ENCODE assay signal across 10 cellular contexts in genomic region chr1:201021333-201022177, GRCh38. TPM values are rescaled to one million over a fixed set of nuclear protein-coding genes. Genes with fewer than 3 reads are reported as not detected.
DNase-seq lines count a peak whose midpoint lies in the region; ATAC-seq and TF ChIP-seq lines count a peak whose summit lies in the region.
"Had no signal": no experiment of that assay in that cellular context is flagged by ENCODE, and none has a peak within 500 bp of the region (broad histone marks: within the 10 kb centered on the region; RNA-seq: fewer than 3 reads in every experiment).

No MANE protein-coding gene starts in this region.

- H3K27me3 ChIP-seq in Karpas-422 (ENCODE audit: low read length), result no peaks in the 10 kb centered on the region

- H3K27ac ChIP-seq in caudate nucleus (ENCODE audit: low read depth, low read length) (peak overlapping the region; percentile 8), Karpas-422 (ENCODE audit: low read length) (no peak overlapping the region)
- H3K27ac ChIP-seq: VCaP had no signal

- no peaks in the 10 kb centered on the region for H3K36me3 ChIP-seq in Karpas-422 (ENCODE audit: insufficient read depth, low read length)

- H3K79me2 ChIP-seq in Karpas-422 (ENCODE audit: low read length), result no peaks in the 10 kb centered on the region

- H2AFZ ChIP-seq in Karpas-422 (ENCODE audit: low read length), result no peak overlapping the region

- TF ChIP-seq CTCF in GM12875 (IDR thresholded peaks at IDR 0.05; ENCODE audit: borderline replicate concordance, insufficient read depth, low read depth, low read length) (no peak), retinal pigment epithelial cell (conservative IDR thresholded peaks at IDR 0.05; ENCODE audit: low read depth, low read length) (no peak)

- H3K9me2 ChIP-seq in Karpas-422 (replicated peaks; ENCODE audit: insufficient read depth, low read length), result no peaks in the 10 kb centered on the region

- H4K20me1 ChIP-seq in Karpas-422 (ENCODE audit: insufficient read depth, low read depth, low read length), result 0 out of 2 replicates have a peak, but pooled peaks cover under 1% of the 10 kb centered on the region

- H3K4me3 ChIP-seq in GM12875 (ENCODE audit: low read depth, low read length), result peak overlapping the region; percentile 62
- peak overlapping the region; percentile 54 for H3K4me3 ChIP-seq in retinal pigment epithelial cell (ENCODE audit: low read length)
- H3K4me3 ChIP-seq in Karpas-422 (ENCODE audit: low read length), result no peak overlapping the region

- DNase-seq in NCI-H2107 treated with DMSO at 0.1 percent for 48 hours (lab: John Stamatoyannopoulos, UW; ENCODE audit: unreplicated experiment) (peak; percentile 44), caudate nucleus (lab: John Stamatoyannopoulos, UW) (no peak), retinal pigment epithelial cell (ENCODE audit: low read depth) (no peak), Karpas-422 (no peak), HuH-7.5 (ENCODE audit: low spot score) (no peak)
- DNase-seq: NCI-H1930 had no signal

- H3K9me3 ChIP-seq in Karpas-422 (ENCODE audit: low read length), result no peaks in the 10 kb centered on the region

- H3K9ac ChIP-seq in Karpas-422 (ENCODE audit: low read length), result no peak overlapping the region

- ATAC-seq in HG03097 (IDR thresholded peaks at IDR 0.05; ENCODE audit: low FRiP score, unreplicated experiment) (no peak), GM18858 (IDR thresholded peaks at IDR 0.05; ENCODE audit: unreplicated experiment) (no peak)

- H3K4me1 ChIP-seq in Karpas-422 (ENCODE audit: low read length), result peaks cover 12% of the 10 kb centered on the region

- H3K4me2 ChIP-seq in Karpas-422 (ENCODE audit: low read depth, low read length, poor library complexity, severe bottlenecking), result no peak overlapping the region

RNA-seq across cellular contexts. Expression of gene KIF21B, which starts 2.0 kb away (rescaled TPM):
- total RNA-seq in Karpas-422 (2014; rRNA removed; shearing (Covaris generic); ENCODE audit: low replicate concordance), result 0.22 TPM in 2 replicates
